ENCODE assay signal across 2 cellular contexts in genomic region chr11:65865550-65866172, GRCh38.
A peak's percentile ranks its signal among the peaks of the same experiment; 100 is the strongest.
TF ChIP-seq lines count a peak whose summit lies in the region.

No MANE protein-coding gene starts in this region.

TF ChIP-seq in HEK293, 187 proteins besides CTCF, POLR2A, EP300 and RAD21:
- no peak for TF ChIP-seq ZNF133 (tag by site-specific recombination; IDR thresholded peaks at IDR 0.05)
- TF ChIP-seq GLI4 (tag by site-specific recombination; IDR thresholded peaks at IDR 0.05), result peak; percentile 29; the same call in 1 of the 2 replicates
- TF ChIP-seq ZNF777 (tag by site-specific recombination; IDR thresholded peaks at IDR 0.05; ENCODE audit: borderline replicate concordance), result no peak
- TF ChIP-seq ZEB2 (tag by site-specific recombination; IDR thresholded peaks at IDR 0.05), result no peak
- no peak for TF ChIP-seq ZNF707 (tag by site-specific recombination; IDR thresholded peaks at IDR 0.05)
- TF ChIP-seq ZNF561 (tag by site-specific recombination; IDR thresholded peaks at IDR 0.05; ENCODE audit: borderline replicate concordance), result no peak
- no peak for TF ChIP-seq ZNF280C (tag by site-specific recombination; IDR thresholded peaks at IDR 0.05)
TF ChIP-seq in HEK293: peak in this region for 1.

TF ChIP-seq in H1, 55 proteins besides CTCF, POLR2A, EP300 and RAD21:
- TF ChIP-seq POLR2AphosphoS5 (IDR thresholded peaks at IDR 0.05; ENCODE audit: low read depth, low read length) (0 out of 2 replicates have a peak, but pooled peaks have one; percentile 20), SRF (IDR thresholded peaks at IDR 0.05; ENCODE audit: low read depth, low read length) (no peak)
